ENCODE assay signal across 1 cellular context in the genomic region with DNA sequence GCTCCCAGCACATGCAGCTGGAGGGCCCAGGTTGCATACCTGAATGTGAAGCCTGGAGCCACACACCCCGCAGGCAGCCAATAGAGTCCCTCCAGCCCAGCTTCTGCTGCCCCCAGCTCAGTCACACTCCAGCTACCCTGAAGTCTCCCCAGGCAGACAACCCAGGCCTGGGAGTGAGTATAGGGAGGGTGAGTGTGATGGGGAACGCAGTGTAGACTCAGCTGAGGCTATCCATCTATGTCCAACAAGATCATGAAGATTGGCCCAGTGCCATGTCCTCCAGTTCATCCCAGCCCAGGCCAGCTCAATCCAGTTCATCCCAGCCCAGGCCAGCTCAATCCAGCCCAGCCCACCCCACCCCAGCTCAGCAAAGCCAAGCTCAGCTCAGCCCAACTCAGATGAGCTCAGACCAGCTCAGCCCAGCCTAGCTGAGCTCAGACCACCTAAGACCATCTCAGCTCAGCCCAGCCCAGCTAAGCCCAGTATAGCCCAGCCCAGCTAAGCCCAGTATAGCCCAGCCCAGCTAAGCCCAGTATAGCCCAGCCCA.
TF ChIP-seq lines count a peak whose summit lies in the region.

No MANE protein-coding gene starts in this region.

TF ChIP-seq in SK-N-SH treated with all-trans-retinoic acid at 6 μM for 48 hours, 23 proteins besides CTCF, POLR2A, EP300 and RAD21 (continued from another document):
- TF ChIP-seq, protein P1, sequence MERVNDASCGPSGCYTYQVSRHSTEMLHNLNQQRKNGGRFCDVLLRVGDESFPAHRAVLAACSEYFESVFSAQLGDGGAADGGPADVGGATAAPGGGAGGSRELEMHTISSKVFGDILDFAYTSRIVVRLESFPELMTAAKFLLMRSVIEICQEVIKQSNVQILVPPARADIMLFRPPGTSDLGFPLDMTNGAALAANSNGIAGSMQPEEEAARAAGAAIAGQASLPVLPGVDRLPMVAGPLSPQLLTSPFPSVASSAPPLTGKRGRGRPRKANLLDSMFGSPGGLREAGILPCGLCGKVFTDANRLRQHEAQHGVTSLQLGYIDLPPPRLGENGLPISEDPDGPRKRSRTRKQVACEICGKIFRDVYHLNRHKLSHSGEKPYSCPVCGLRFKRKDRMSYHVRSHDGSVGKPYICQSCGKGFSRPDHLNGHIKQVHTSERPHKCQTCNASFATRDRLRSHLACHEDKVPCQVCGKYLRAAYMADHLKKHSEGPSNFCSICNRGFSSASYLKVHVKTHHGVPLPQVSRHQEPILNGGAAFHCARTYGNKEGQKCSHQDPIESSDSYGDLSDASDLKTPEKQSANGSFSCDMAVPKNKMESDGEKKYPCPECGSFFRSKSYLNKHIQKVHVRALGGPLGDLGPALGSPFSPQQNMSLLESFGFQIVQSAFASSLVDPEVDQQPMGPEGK (CRISPR knock-in tag; IDR thresholded peaks at IDR 0.05; ENCODE audit: borderline replicate concordance), result no peak
- TF ChIP-seq CREB5 (CRISPR knock-in tag; IDR thresholded peaks at IDR 0.05; ENCODE audit: low read depth) (no peak), CSDC2 (CRISPR knock-in tag; IDR thresholded peaks at IDR 0.05) (no peak), PPARA (CRISPR knock-in tag; IDR thresholded peaks at IDR 0.05; ENCODE audit: borderline replicate concordance) (no peak), BACH2 (CRISPR knock-in tag; IDR thresholded peaks at IDR 0.05; ENCODE audit: borderline replicate concordance) (no peak), RARB (CRISPR knock-in tag; IDR thresholded peaks at IDR 0.05) (no peak), TOX (CRISPR knock-in tag; IDR thresholded peaks at IDR 0.05; ENCODE audit: borderline replicate concordance) (no peak), TCF4 (CRISPR knock-in tag; IDR thresholded peaks at IDR 0.05; ENCODE audit: borderline replicate concordance) (no peak), CSRNP3 (CRISPR knock-in tag; IDR thresholded peaks at IDR 0.05) (no peak), SNAI2 (CRISPR knock-in tag; IDR thresholded peaks at IDR 0.05) (no peak), ZNF70 (CRISPR knock-in tag; IDR thresholded peaks at IDR 0.05) (no peak), ARNTL (CRISPR knock-in tag; IDR thresholded peaks at IDR 0.05; ENCODE audit: borderline replicate concordance, low read depth) (no peak)
